In genomic region chr17:39754958-39755549, GRCh38 we compare ENCODE assay signal across 8 cellular contexts. TPM values are rescaled to one million over a fixed set of nuclear protein-coding genes. Genes with fewer than 3 reads are reported as not detected.
DNase-seq lines count a peak whose midpoint lies in the region; ATAC-seq and TF ChIP-seq lines count a peak whose summit lies in the region.

No MANE protein-coding gene starts in this region.

- H3K36me3 ChIP-seq in heart left ventricle (no peaks in the 10 kb centered on the region), ascending aorta (no peaks in the 10 kb centered on the region), left lung (no peaks in the 10 kb centered on the region), suprapubic skin (no peaks in the 10 kb centered on the region)

- DNase-seq in heart left ventricle (peak in 1 of 5 donors; percentile 31), Right ventricle myocardium inferior (ENCODE audit: missing footprints) (no peak), ascending aorta (ENCODE audit: low spot score in 2 of 2) (no peak), left lung (no peak), suprapubic skin (ENCODE audit: low spot score in 2 of 2) (no peak), OCI-M2 (lab: John Stamatoyannopoulos, UW; ENCODE audit: unreplicated experiment) (no peak)

- 32 to 48% (median 38%) methylated on average over 8 to 21 of the region's 21 CpGs for WGBS in heart left ventricle, 4 donors
- WGBS in suprapubic skin, result 49% methylated on average over 14 of the region's 21 CpGs

- TF ChIP-seq EP300 in suprapubic skin (IDR thresholded peaks at IDR 0.05), result no peak

- no peaks in the 10 kb centered on the region for H3K9me3 ChIP-seq in heart left ventricle
- no peaks in the 10 kb centered on the region for H3K9me3 ChIP-seq in ascending aorta
- H3K9me3 ChIP-seq in left lung, result no peaks in the 10 kb centered on the region
- H3K9me3 ChIP-seq in suprapubic skin, result no peaks in the 10 kb centered on the region

- H3K4me1 ChIP-seq in heart left ventricle, result peaks cover 0 to 43% (median 23%) of the 10 kb centered on the region in 12 donors
- peaks cover 3 to 16% of the 10 kb centered on the region in 2 donors for H3K4me1 ChIP-seq in ascending aorta
- peaks cover 0 to 23% of the 10 kb centered on the region in 2 donors for H3K4me1 ChIP-seq in left lung
- peaks cover 28% of the 10 kb centered on the region for H3K4me1 ChIP-seq in suprapubic skin

- intact Hi-C loops in heart left ventricle (cut with DNase I), result loop anchor here (1.0 to 10.0 kb wide), 10 partner anchors 68 to 220 kb away; partner anchors contain the start of genes STARD3 (in 5 of the 10) and PGAP3 (in 1 of the 10)
- intact Hi-C loops in Right ventricle myocardium inferior (cut with DNase I), result loop anchor here (1.0 to 10.0 kb wide), 6 partner anchors 93 to 208 kb away; partner anchors contain the start of genes IKZF3, STARD3 and ZPBP2
- intact Hi-C loops in ascending aorta (cut with DNase I), result loop anchor here (1.0 to 5.0 kb wide), 5 partner anchors 25 to 293 kb away; partner anchors contain the start of genes CDK12, MIEN1, PGAP3 and STARD3
- intact Hi-C loops in left lung (cut with DNase I), result no loop called here

- H3K27ac ChIP-seq in heart left ventricle, result peak overlapping the region; percentile 75 to 98 (median 93)
- peak overlapping the region; percentile 87 to 90 for H3K27ac ChIP-seq in ascending aorta
- H3K27ac ChIP-seq in left lung, result peak overlapping the region; percentile 94 to 99
- peak overlapping the region; percentile 87 for H3K27ac ChIP-seq in suprapubic skin

- H3K27me3 ChIP-seq in heart left ventricle (no peaks in the 10 kb centered on the region), ascending aorta (no peaks in the 10 kb centered on the region), left lung (peaks cover 0 to 7% of the 10 kb centered on the region in 2 donors), suprapubic skin (no peaks in the 10 kb centered on the region)

- TF ChIP-seq POLR2A in heart left ventricle (IDR thresholded peaks at IDR 0.05) (no peak), suprapubic skin (IDR thresholded peaks at IDR 0.05) (no peak)

- no peak for TF ChIP-seq CTCF in heart left ventricle (IDR thresholded peaks at IDR 0.05)
- no peak for TF ChIP-seq CTCF in ascending aorta (IDR thresholded peaks at IDR 0.05)
- no peak for TF ChIP-seq CTCF in left lung (IDR thresholded peaks at IDR 0.05)
- no peak for TF ChIP-seq CTCF in suprapubic skin (IDR thresholded peaks at IDR 0.05)

- ATAC-seq in heart left ventricle (no peak), Right ventricle myocardium inferior (no peak), left lung (peak; percentile 20), GM19328 (IDR thresholded peaks at IDR 0.05; ENCODE audit: unreplicated experiment) (no peak), GM21423 (IDR thresholded peaks at IDR 0.05; ENCODE audit: unreplicated experiment) (no peak)

- peak overlapping the region; percentile 29 to 89 (median 71) for H3K4me3 ChIP-seq in heart left ventricle
- H3K4me3 ChIP-seq in ascending aorta, result peak overlapping the region; percentile 74 to 80
- H3K4me3 ChIP-seq in left lung, result peak overlapping the region; percentile 59 to 67
- peak overlapping the region; percentile 62 for H3K4me3 ChIP-seq in suprapubic skin

RNA-seq across cellular contexts. Expression of gene GRB7, which starts 17.3 kb away (rescaled TPM):
- total RNA-seq in heart left ventricle (1 to 10 TPM in 7 of 9 donors, under 1 TPM in 2; 0.48 to 8.2 (median 1.7) TPM), Right ventricle myocardium inferior (2.4 TPM), ascending aorta (1.6 TPM), left lung (10 to 100 TPM; 12.4 to 31.9 TPM), suprapubic skin (100 to 1,000 TPM in 1 of 4 donors, 10 to 100 TPM in 3; 49.4 to 114 (median 72.4) TPM)
- polyA plus RNA-seq in heart left ventricle, result 1 to 10 TPM in 1 of 2 donors, under 1 TPM in 1; 0.57 to 1.3 TPM

RNA-seq across cellular contexts. Expression of gene MIEN1, which starts 24.7 kb away (rescaled TPM):
- total RNA-seq in heart left ventricle (10 to 100 TPM; 34.3 to 98.1 (median 53.3) TPM), Right ventricle myocardium inferior (49.4 TPM), ascending aorta (64.2 TPM), left lung (10 to 100 TPM; 45.6 to 57.9 TPM), suprapubic skin (10 to 100 TPM; 43.6 to 54.1 (median 52.1) TPM)
- 100 to 1,000 TPM in 1 of 2 donors, 10 to 100 TPM in 1; 87.6 to 159 TPM for polyA plus RNA-seq in heart left ventricle

RNA-seq across cellular contexts. Expression of gene ERBB2, which starts 55.2 kb away (rescaled TPM):
- total RNA-seq in heart left ventricle (10 to 100 TPM; 51.4 to 95.1 (median 79.3) TPM), Right ventricle myocardium inferior (68.7 TPM), ascending aorta (124 TPM), left lung (100 to 1,000 TPM in 1 of 2 donors, 10 to 100 TPM in 1; 65.1 to 137 TPM), suprapubic skin (100 to 1,000 TPM; 144 to 192 (median 173) TPM)
- polyA plus RNA-seq in heart left ventricle, result 10 to 100 TPM; 29.7 to 77.4 TPM

Comparison
In these comparisons a context has a peak if more than half of its experiments do, and no peak if none do; other contexts are left out.
1. intact Hi-C loops: an anchor here in heart left ventricle (1.0 to 10.0 kb wide), Right ventricle myocardium inferior (1.0 to 10.0 kb wide) and ascending aorta (1.0 to 5.0 kb wide); none called in left lung.